ENCODE assay signal across 5 cellular contexts in the genomic region with DNA sequence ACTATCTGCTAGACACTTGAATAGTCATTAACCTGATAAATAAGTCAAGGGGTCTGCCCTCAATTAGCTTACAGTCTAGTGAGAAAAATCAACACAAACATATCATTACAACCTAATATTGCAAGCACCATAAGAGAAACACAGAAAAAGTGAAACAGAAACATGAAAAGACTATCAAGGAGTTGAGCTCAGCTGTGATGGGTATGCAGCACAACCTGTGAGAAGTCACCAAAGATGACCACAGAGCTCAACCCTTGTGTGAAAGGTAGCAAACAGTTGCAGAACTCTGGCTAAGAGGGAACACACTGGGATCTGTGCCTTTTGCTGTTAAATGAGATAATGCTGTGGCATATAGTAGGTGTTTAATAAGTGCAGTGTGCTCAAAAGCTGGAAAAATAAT.
"Had no signal": no experiment of that assay in that cellular context is flagged by ENCODE, and none has a peak within 500 bp of the region (broad histone marks: within the 10 kb centered on the region; RNA-seq: fewer than 3 reads in every experiment).

No MANE protein-coding gene starts in this region.

- H3K27ac Mint-ChIP-seq: IgD-negative memory B cell had no signal

- H3K27ac ChIP-seq: HL-60 had no signal

- ATAC-seq: K562 had no signal

- H3K9me3 Mint-ChIP-seq: IgD-negative memory B cell had no signal

- H3K4me1 Mint-ChIP-seq: IgD-negative memory B cell had no signal

- DNase-seq: KBM-7, KG1 had no signal

- H3K36me3 Mint-ChIP-seq: IgD-negative memory B cell had no signal

- H3K4me3 ChIP-seq: K562 had no signal

- H3K4me3 Mint-ChIP-seq: IgD-negative memory B cell had no signal
